Comparison of ENCODE assay signal across 11 cellular contexts in the genomic region with DNA sequence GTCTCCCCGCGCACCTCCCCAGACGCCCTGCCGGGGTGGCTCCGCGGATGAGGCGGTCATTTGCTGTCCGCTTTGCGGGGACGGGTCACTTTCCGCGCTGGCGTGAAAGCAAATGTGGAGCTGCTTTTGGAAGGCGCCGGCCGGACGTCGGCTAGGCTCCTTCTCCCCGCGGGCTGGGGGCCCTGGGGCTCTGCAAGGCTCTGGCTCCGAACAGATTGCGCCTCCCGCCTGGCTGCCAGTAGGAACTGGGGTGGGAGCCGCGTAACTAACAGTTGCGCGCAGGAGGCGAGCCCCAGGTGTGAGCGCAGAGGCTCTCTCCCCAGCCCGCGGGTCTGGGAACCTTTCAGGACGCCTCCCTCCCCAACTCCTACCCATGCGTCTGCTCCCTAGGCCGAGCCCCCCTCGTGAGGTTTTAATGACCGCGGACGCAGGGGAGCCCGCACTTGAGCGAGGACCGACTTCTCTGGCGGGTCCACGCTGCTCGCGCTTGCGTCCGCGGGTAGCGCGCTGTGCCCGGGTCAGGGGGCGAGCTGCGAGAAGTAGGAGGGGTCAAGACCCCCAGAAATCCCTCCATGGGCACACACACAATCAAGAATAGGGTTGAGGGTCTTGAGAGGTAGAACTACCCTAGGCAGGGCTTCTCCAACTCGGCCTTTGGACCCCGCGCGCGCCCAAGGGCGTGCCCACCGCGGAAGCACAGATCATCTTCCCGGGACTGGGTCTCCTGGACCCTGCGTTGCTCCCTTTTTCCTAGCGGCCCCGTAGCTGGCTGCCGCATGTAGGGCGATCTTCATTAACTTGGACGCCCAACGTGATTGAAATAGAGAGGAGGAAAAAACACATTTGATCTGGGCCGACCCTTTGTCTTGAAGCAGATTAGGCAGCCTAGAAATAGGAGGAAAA.
DNase-seq lines count a peak whose midpoint lies in the region; ATAC-seq, FAIRE-seq and TF ChIP-seq lines count a peak whose summit lies in the region.
"Had no signal": no experiment of that assay in that cellular context is flagged by ENCODE, and none has a peak within 500 bp of the region (broad histone marks: within the 10 kb centered on the region; RNA-seq: fewer than 3 reads in every experiment).

No MANE protein-coding gene starts in this region.

- H2AFZ ChIP-seq in H1 (ENCODE audit: low read length) (no peak overlapping the region), mesenchymal stem cell (ENCODE audit: low read depth, low read length) (no peak overlapping the region)

- H3K36me3 ChIP-seq in HEK293 (ENCODE audit: control insufficient read depth in 2 of 2, insufficient read depth in 1 of 2, low read length in 2 of 2): no peaks in the 10 kb centered on the region
- H3K36me3 ChIP-seq in H1 (ENCODE audit: control insufficient read depth in 2 of 4, insufficient read depth in 4 of 4, low read length in 3 of 4): no peaks in the 10 kb centered on the region
- H3K36me3 ChIP-seq in mesenchymal stem cell (ENCODE audit: control insufficient read depth in 1 of 2, insufficient read depth in 2 of 2, low read depth in 1 of 2, low read length in 2 of 2): no peaks in the 10 kb centered on the region
- H3K36me3 ChIP-seq in thoracic aorta: no peaks in the 10 kb centered on the region

- H3K9me3 ChIP-seq in HEK293 (ENCODE audit: control insufficient read depth, insufficient read depth, low read depth, low read length): no peaks in the 10 kb centered on the region
- no peaks in the 10 kb centered on the region for H3K9me3 ChIP-seq in H1 (ENCODE audit: insufficient read depth in 2 of 2, low read depth in 1 of 2, low read length in 1 of 2)
- no peaks in the 10 kb centered on the region for H3K9me3 ChIP-seq in mesenchymal stem cell (ENCODE audit: control insufficient read depth, low read length)
- H3K9me3 ChIP-seq in thoracic aorta: no peaks in the 10 kb centered on the region

- TF ChIP-seq EP300 in H1 (IDR thresholded peaks at IDR 0.05; ENCODE audit: borderline replicate concordance in 1 of 2, low read depth in 2 of 2, low read length in 2 of 2): no peak

- H3K9ac ChIP-seq in H1 (replicated peaks in 1 of 4; ENCODE audit: extremely low read depth in 1 of 4, low read depth in 3 of 4, low read length in 3 of 4): no peak overlapping the region
- H3K9ac ChIP-seq in mesenchymal stem cell (ENCODE audit: low read length): peak overlapping the region; percentile 84

- TF ChIP-seq CTCF in HEK293 (tag by site-specific recombination; IDR thresholded peaks at IDR 0.05): no peak
- no peak for TF ChIP-seq CTCF in H1 (IDR thresholded peaks at IDR 0.05; ENCODE audit: control extremely low read depth in 1 of 3, insufficient read depth in 1 of 3, low read depth in 1 of 3, low read length in 3 of 3)
- TF ChIP-seq CTCF in thoracic aorta (IDR thresholded peaks at IDR 0.05): no peak

- H3K18ac ChIP-seq in H1 (ENCODE audit: extremely low read depth, low read length): 0 out of 2 replicates have a peak overlapping the region, but pooled peaks have one; percentile 56
- H3K18ac ChIP-seq in mesenchymal stem cell (ENCODE audit: low read depth in 1 of 2, low read length in 2 of 2): peak overlapping the region; percentile 72 to 88

- peak overlapping the region; percentile 86 to 87 for H3K4me2 ChIP-seq in H1 (ENCODE audit: insufficient read depth in 1 of 2, low read depth in 2 of 2, low read length in 2 of 2)
- H3K4me2 ChIP-seq in mesenchymal stem cell (ENCODE audit: low read length, poor library complexity, severe bottlenecking): peak overlapping the region; percentile 53

- no peak for TF ChIP-seq POLR2A in H1 (IDR thresholded peaks at IDR 0.05; ENCODE audit: control extremely low read depth in 1 of 2, low read depth in 2 of 2, low read length in 2 of 2)
- TF ChIP-seq POLR2A in H54 (IDR thresholded peaks at IDR 0.05; ENCODE audit: low read depth, low read length): no peak

- H3K79me1 ChIP-seq in H1 (ENCODE audit: low read depth, low read length) (no peaks in the 10 kb centered on the region), mesenchymal stem cell (replicated peaks; ENCODE audit: low read length, poor library complexity, severe bottlenecking) (no peaks in the 10 kb centered on the region)

- peaks cover 2% of the 10 kb centered on the region; the same call in 1 of the 2 replicates for H3K4me1 ChIP-seq in HEK293 (ENCODE audit: control insufficient read depth, insufficient read depth, low read length)
- peaks cover 8 to 39% (median 16%) of the 10 kb centered on the region in 4 experiments for H3K4me1 ChIP-seq in H1 (replicated peaks in 1 of 4; ENCODE audit: control insufficient read depth in 3 of 4, insufficient read depth in 4 of 4, low read length in 3 of 4)
- H3K4me1 ChIP-seq in mesenchymal stem cell (ENCODE audit: control insufficient read depth, insufficient read depth, low read depth, low read length): peaks cover 22% of the 10 kb centered on the region
- H3K4me1 ChIP-seq in thoracic aorta (ENCODE audit: control insufficient read depth in 1 of 2, low read depth in 2 of 2): peaks cover 7 to 30% of the 10 kb centered on the region in 2 donors

- H2BK15ac ChIP-seq in H1 (ENCODE audit: low read length) (no peak overlapping the region), mesenchymal stem cell (ENCODE audit: low read depth, poor library complexity, severe bottlenecking) (peak overlapping the region; percentile 86)

- H3K27me3 ChIP-seq in H1 (replicated peaks in 1 of 4; ENCODE audit: control insufficient read depth in 3 of 4, extremely low read depth in 1 of 4, insufficient read depth in 3 of 4, low read length in 3 of 4) (peaks cover 54 to 77% (median 67%) of the 10 kb centered on the region in 4 experiments), mesenchymal stem cell (ENCODE audit: control insufficient read depth in 1 of 2, insufficient read depth in 1 of 2, low read length in 2 of 2) (peaks cover 35 to 58% of the 10 kb centered on the region in 2 experiments), thoracic aorta (replicated peaks; ENCODE audit: insufficient read depth) (peaks cover 8% of the 10 kb centered on the region)

- FAIRE-seq in H1 (lab: Jason Lieb, UNC): no peak
- no peak for FAIRE-seq in H54 (lab: Jason Lieb, UNC)

- no peak overlapping the region for H4K5ac ChIP-seq in H1 (ENCODE audit: insufficient read length, low read depth, low read length)

- no peak overlapping the region for H2BK20ac ChIP-seq in H1 (ENCODE audit: low read length)

- H3K4me3 ChIP-seq in HEK293 (ENCODE audit: low read depth, low read length) (peak overlapping the region; percentile 41), H1 (ENCODE audit: extremely low read depth in 1 of 4, insufficient read depth in 2 of 4, low read depth in 3 of 4, low read length in 4 of 4) (peak overlapping the region; percentile 28 to 59 (median 45); a peak in 7 of 8 replicates), mesenchymal stem cell (ENCODE audit: insufficient read depth in 1 of 2, low read depth in 1 of 2, low read length in 2 of 2) (peak overlapping the region in 1 of 2 experiments; percentile 78), thoracic aorta (peak overlapping the region; percentile 71)

- no peak overlapping the region for H3K56ac ChIP-seq in H1 (replicated peaks; ENCODE audit: insufficient read length, low read depth, low read length)

- TF ChIP-seq RAD21 in H1 (IDR thresholded peaks at IDR 0.05 in 1 of 2, conservative IDR thresholded peaks at IDR 0.05 in 1 of 2; ENCODE audit: low read depth in 2 of 2, low read length in 2 of 2): 0 out of 4 replicates have a peak, but pooled peaks of 1 of the 2 experiments have one; percentile 2

- H4K20me1 ChIP-seq in H1 (replicated peaks in 1 of 2; ENCODE audit: control insufficient read depth in 1 of 2, insufficient read depth in 2 of 2, low read length in 2 of 2): peaks cover 0 to 9% of the 10 kb centered on the region in 2 experiments

- H4K91ac ChIP-seq in H1 (replicated peaks; ENCODE audit: insufficient read length, low read length) (no peak overlapping the region), mesenchymal stem cell (ENCODE audit: low read length) (peak overlapping the region; percentile 18)

- H3K27ac ChIP-seq in HEK293 (ENCODE audit: extremely low read depth, low read depth, low read length) (peak overlapping the region; percentile 64; the same call in 1 of the 2 replicates), H1 (ENCODE audit: low read depth, low read length) (no peak overlapping the region), mesenchymal stem cell (ENCODE audit: low read length, poor library complexity, severe bottlenecking) (no peak overlapping the region), thoracic aorta (peak overlapping the region; percentile 66 to 79)

- H2BK120ac ChIP-seq in H1 (replicated peaks; ENCODE audit: low read depth, low read length) (no peak overlapping the region), mesenchymal stem cell (ENCODE audit: low read depth, low read length) (peak overlapping the region; percentile 71)

- no peak overlapping the region for H2BK5ac ChIP-seq in H1 (ENCODE audit: low read depth, low read length)
- no peak overlapping the region for H2BK5ac ChIP-seq in mesenchymal stem cell (ENCODE audit: low read depth, low read length, poor library complexity, severe bottlenecking)

- no peaks in the 10 kb centered on the region for H3K79me2 ChIP-seq in H1 (ENCODE audit: control insufficient read depth in 1 of 2, insufficient read depth in 2 of 2, low read length in 2 of 2)

- no peak overlapping the region for H3K23ac ChIP-seq in H1 (ENCODE audit: insufficient read length)
- H3K23ac ChIP-seq in mesenchymal stem cell (ENCODE audit: low read length in 2 of 2): peak overlapping the region in 1 of 2 experiments; percentile 91

- POLR2A ChIA-PET in HEK293 (lab: Yijun Ruan, JAX) (interaction anchor here (0.7 kb wide), 1 partner anchor 45 kb away, joined by 3 read pairs; no protein-coding TSS in a partner anchor), H1 (lab: Charles Lee; ENCODE audit: partially characterized antibody) (no interaction called here)

- H2BK12ac ChIP-seq in H1 (ENCODE audit: low read depth, low read length): no peak overlapping the region
- peak overlapping the region in 1 of 2 experiments; percentile 58 for H2BK12ac ChIP-seq in mesenchymal stem cell (ENCODE audit: low read length in 2 of 2)

- peak in 1 of 2 experiments; percentile 70 for DNase-seq in H1 (ENCODE audit: low read depth in 1 of 2, low spot score in 2 of 2)
- no peak for DNase-seq in mesenchymal stem cell
- DNase-seq in thoracic aorta (ENCODE audit: low spot score): no peak
- no peak for DNase-seq in H54 (ENCODE audit: insufficient read length, low spot score)
- DNase-seq in HuH-7 (ENCODE audit: low spot score): no peak
- DNase-seq in NCI-H69 (lab: John Stamatoyannopoulos, UW): no peak
- DNase-seq: activated CD4-positive, alpha-beta T cell treated with anti-CD3 and anti-CD28 coated beads, Interleukin-2, amount 50 U/mL, for 4 hours; NCI-H1417 treated with DMSO at 0.1 percent for 48 hours; stimulated activated CD4-positive, alpha-beta T cell treated with anti-CD3 and anti-CD28 coated beads, Interleukin-2, amount 100 ng/mL, for 24 hours had no signal

- peak; percentile 32 for ATAC-seq in thoracic aorta (ENCODE audit: insufficient number of reproducible peaks, low FRiP score, low read depth)
- no peak for ATAC-seq in HG03460 (IDR thresholded peaks at IDR 0.05; ENCODE audit: unreplicated experiment)

- peaks cover 10% of the 10 kb centered on the region for H3K23me2 ChIP-seq in H1 (ENCODE audit: low read depth, low read length)

- no peak overlapping the region for H3K14ac ChIP-seq in H1 (ENCODE audit: insufficient read length)
- H3K14ac ChIP-seq in mesenchymal stem cell (ENCODE audit: low read length in 2 of 2): no peak overlapping the region

- H2AK5ac ChIP-seq in H1 (ENCODE audit: low read depth, low read length) (no peak overlapping the region), mesenchymal stem cell (ENCODE audit: low read length, severe bottlenecking) (no peak overlapping the region)

- H3K4ac ChIP-seq in H1 (replicated peaks; ENCODE audit: insufficient read length, low read depth, low read length): no peak overlapping the region
- peak overlapping the region in 1 of 2 experiments; percentile 47 for H3K4ac ChIP-seq in mesenchymal stem cell (ENCODE audit: low read depth in 1 of 2, low read length in 2 of 2)

- CTCF ChIA-PET in HEK293 (lab: Yijun Ruan, JAX) (interaction anchor here (0.5 to 1.7 kb wide), 6 partner anchors 11 to 1069 kb away, joined by 3 to 7 read pairs (median 4); no protein-coding TSS in a partner anchor), H1 (lab: Charles Lee; ENCODE audit: partially characterized antibody) (interaction anchor here (0.6 to 14.4 kb wide), 5 partner anchors 24 to 228 kb away, joined by 3 to 161 read pairs (median 4); partner anchors contain the start of gene MEIS1)

- H4K8ac ChIP-seq in H1 (ENCODE audit: extremely low read depth, insufficient read depth, low read length) (peak overlapping the region; percentile 29), mesenchymal stem cell (ENCODE audit: low read length) (peak overlapping the region; percentile 66)

- 1% methylated on average over 64 of the region's 70 CpGs; no CpG with 5 or more reads in 1 of the 2 experiments for WGBS in H1 (ENCODE audit: extremely low coverage in 1 of 2, insufficient coverage in 1 of 2, insufficient read length in 1 of 2, insufficient replicate concordance in 2 of 2, low coverage in 1 of 2, low lambda C conversion rate in 2 of 2, missing lambda C conversion rate in 1 of 2), 2 experiments
- 2% methylated on average over 58 of the region's 70 CpGs for whole genome bisulfite sequencing in mesenchymal stem cell

Comparison
In these comparisons a context has a peak if more than half of its experiments do, and no peak if none do; other contexts are left out.
1. H3K27ac ChIP-seq: peak in HEK293 (single experiment) and thoracic aorta (2 of 2); none in H1 (single experiment) and mesenchymal stem cell (single experiment).